In genomic region chr18:33761363-33761762, GRCh38 we compare ENCODE assay signal across 8 cellular contexts.
A peak's percentile ranks its signal among the peaks of the same experiment; 100 is the strongest.
DNase-seq lines count a peak whose midpoint lies in the region; ATAC-seq and TF ChIP-seq lines count a peak whose summit lies in the region.

No MANE protein-coding gene starts in this region.

- H3K27me3 ChIP-seq in esophagus muscularis mucosa: no peaks in the 10 kb centered on the region
- H3K27me3 ChIP-seq in testis: no peaks in the 10 kb centered on the region

- H3K4me1 ChIP-seq in esophagus muscularis mucosa: peaks cover 0 to 13% (median 8%) of the 10 kb centered on the region in 4 donors
- H3K4me1 ChIP-seq in testis: no peaks in the 10 kb centered on the region

- H3K36me3 ChIP-seq in esophagus muscularis mucosa (no peaks in the 10 kb centered on the region), testis (ENCODE audit: low read depth, missing control alignments) (no peaks in the 10 kb centered on the region)

- H3K9me3 ChIP-seq in esophagus muscularis mucosa: no peaks in the 10 kb centered on the region
- no peaks in the 10 kb centered on the region for H3K9me3 ChIP-seq in testis

- TF ChIP-seq CTCF in esophagus muscularis mucosa (IDR thresholded peaks at IDR 0.05): peak in 2 of 3 experiments; percentile 28 to 38
- TF ChIP-seq CTCF in testis (IDR thresholded peaks at IDR 0.05): peak in 1 of 3 experiments; percentile 21

- H3K4me3 ChIP-seq in esophagus muscularis mucosa (no peak overlapping the region), testis (no peak overlapping the region)

- intact Hi-C loops in esophagus muscularis mucosa (cut with DNase I): no loop called here
- intact Hi-C loops in testis (cut with DNase I; ENCODE audit: low total_unique reads): no loop called here

- TF ChIP-seq POLR2A in esophagus muscularis mucosa (IDR thresholded peaks at IDR 0.05; ENCODE audit: low read depth) (no peak), testis (IDR thresholded peaks at IDR 0.05) (no peak)

- no peak for TF ChIP-seq EP300 in esophagus muscularis mucosa (IDR thresholded peaks at IDR 0.05)

- ATAC-seq in GM18861 (IDR thresholded peaks at IDR 0.05; ENCODE audit: unreplicated experiment): no peak

- peak; percentile 9 to 46 (median 9) for DNase-seq in NCI-H1417 (lab: John Stamatoyannopoulos, UW)
- no peak for DNase-seq in NCI-H1417 treated with DMSO at 0.1 percent for 48 hours (lab: John Stamatoyannopoulos, UW)
- peak; percentile 12 for DNase-seq in NCI-H460 (ENCODE audit: extremely low read depth, low read depth)
- DNase-seq in esophagus muscularis mucosa (ENCODE audit: extremely low spot score): no peak
- DNase-seq in testis: peak; percentile 51
- DNase-seq in NCI-H2029 treated with DMSO at 0.1 percent for 48 hours (lab: John Stamatoyannopoulos, UW): no peak
- no peak for DNase-seq in activated CD8-positive, alpha-beta memory T cell treated with anti-CD3 and anti-CD28 coated beads for 24 hours

- no peak overlapping the region for H3K27ac ChIP-seq in esophagus muscularis mucosa (replicated peaks in 1 of 4)
- no peak overlapping the region for H3K27ac ChIP-seq in testis

Comparison
In these comparisons a context has a peak if more than half of its experiments do, and no peak if none do; other contexts are left out.
1. DNase-seq: peak in NCI-H1417 (3 of 3), NCI-H460 (single experiment) and testis (single experiment); none in NCI-H1417 treated with DMSO at 0.1 percent for 48 hours (single experiment), esophagus muscularis mucosa (single experiment), NCI-H2029 treated with DMSO at 0.1 percent for 48 hours (single experiment) and activated CD8-positive, alpha-beta memory T cell treated with anti-CD3 and anti-CD28 coated beads for 24 hours (single experiment).